22 cellular contexts compared by ENCODE assay signal in genomic region chr4:112418092-112418491, GRCh38.
DNase-seq lines count a peak whose midpoint lies in the region; ATAC-seq and TF ChIP-seq lines count a peak whose summit lies in the region.
"Had no signal": no experiment of that assay in that cellular context is flagged by ENCODE, and none has a peak within 500 bp of the region (broad histone marks: within the 10 kb centered on the region; RNA-seq: fewer than 3 reads in every experiment).

No MANE protein-coding gene starts in this region.

- H3K9me2 ChIP-seq in MM.1S (replicated peaks; ENCODE audit: insufficient read depth, low read length): no peaks in the 10 kb centered on the region

- H3K4me2 ChIP-seq in MM.1S (ENCODE audit: low read depth, low read length): no peak overlapping the region

- H3K36me3 ChIP-seq in MM.1S (replicated peaks; ENCODE audit: insufficient read depth, low read length) (no peaks in the 10 kb centered on the region), suprapubic skin (peaks cover 16% of the 10 kb centered on the region), A673 (ENCODE audit: insufficient read depth, low read length, poor library complexity, severe bottlenecking) (no peaks in the 10 kb centered on the region)
- H3K36me3 ChIP-seq: adrenal gland, brain microvascular endothelial cell had no signal

- no peaks in the 10 kb centered on the region for H3F3A ChIP-seq in MM.1S (ENCODE audit: insufficient read depth, low read length)

- H3K9me3 ChIP-seq in MM.1S (replicated peaks; ENCODE audit: insufficient read depth, low read length) (no peaks in the 10 kb centered on the region), suprapubic skin (peaks cover 4% of the 10 kb centered on the region), A673 (ENCODE audit: low read depth, low read length, poor library complexity, severe bottlenecking) (no peaks in the 10 kb centered on the region)
- H3K9me3 ChIP-seq: adrenal gland, psoas muscle had no signal

- H2AFZ ChIP-seq in MM.1S (ENCODE audit: low read length): no peak overlapping the region

- ATAC-seq in GM21723 (IDR thresholded peaks at IDR 0.05; ENCODE audit: unreplicated experiment): no peak
- ATAC-seq: GM12878, HCT116, psoas muscle, T-helper 17 cell had no signal

- no TSS peak for BruUV-seq in A673 (replicated peaks; lab: Mats Ljungman, UMichigan)

- H3K27ac ChIP-seq in MM.1S (ENCODE audit: low read length) (no peak overlapping the region), suprapubic skin (no peak overlapping the region), A673 (ENCODE audit: low read depth, low read length, poor library complexity, severe bottlenecking) (no peak overlapping the region)
- H3K27ac ChIP-seq: adrenal gland, brain microvascular endothelial cell, psoas muscle had no signal

- no peak overlapping the region for H3K9ac ChIP-seq in MM.1S (ENCODE audit: low read length)

- WGBS in suprapubic skin: 78% methylated on average over 10 of the region's 10 CpGs

- H3K4me3 ChIP-seq in GM12865 (ENCODE audit: low read depth, low read length): no peak overlapping the region
- H3K4me3 ChIP-seq in MM.1S (ENCODE audit: low read length): no peak overlapping the region
- H3K4me3 ChIP-seq in suprapubic skin: no peak overlapping the region
- no peak overlapping the region for H3K4me3 ChIP-seq in A673 (ENCODE audit: low read depth, low read length, poor library complexity, severe bottlenecking)
- H3K4me3 ChIP-seq: adrenal gland, GM12878, psoas muscle had no signal

- no peaks in the 10 kb centered on the region for H3K79me2 ChIP-seq in MM.1S (ENCODE audit: low read length)

- POLR2A ChIA-PET in A673 (lab: Charles Lee; ENCODE audit: low non-redundant PET): no interaction called here

- CTCF ChIA-PET in A673 (lab: Charles Lee): no interaction called here

- no peak for TF ChIP-seq CTCF in GM12865 (IDR thresholded peaks at IDR 0.05; ENCODE audit: insufficient read depth, low read depth, low read length, missing control alignments)
- TF ChIP-seq CTCF in MM.1S (IDR thresholded peaks at IDR 0.05; ENCODE audit: low read length): peak; percentile 19
- TF ChIP-seq CTCF in suprapubic skin (IDR thresholded peaks at IDR 0.05): no peak
- TF ChIP-seq CTCF in A673 (conservative IDR thresholded peaks at IDR 0.05; ENCODE audit: low read depth, low read length): no peak

- H4K20me1 ChIP-seq in MM.1S (ENCODE audit: insufficient read depth, low read length): no peaks in the 10 kb centered on the region

- intact Hi-C loops in A673 (cut with micrococcal nuclease; ENCODE audit: unreplicated experiment): no loop called here

- no peak for TF ChIP-seq POLR2A in suprapubic skin (IDR thresholded peaks at IDR 0.05)

- no peak for TF ChIP-seq EP300 in suprapubic skin (IDR thresholded peaks at IDR 0.05)

- DNase-seq in GM12865 (ENCODE audit: low read depth) (peak; percentile 4), MM.1S (no peak), ecto neural progenitor cell (ENCODE audit: low spot score) (peak; percentile 51), iPS-NIHi7 (ENCODE audit: extremely low spot score) (peak; percentile 81), suprapubic skin (ENCODE audit: low spot score in 2 of 2) (no peak), A673 (ENCODE audit: low spot score) (no peak)
- no peak for DNase-seq in effector CD4-positive, alpha-beta T cell
- DNase-seq: activated CD4-positive, alpha-beta T cell treated with anti-CD3 and anti-CD28 coated beads, Interleukin-2, amount 10 ng/mL, durations not matched to agents 24 days and 14 days; activated naive CD4-positive, alpha-beta T cell treated with Interleukin-2 at 50 U/mL for 16 hours; activated T-cell treated with anti-CD3 and anti-CD28 coated beads, Interleukin-2, amount 50 U/mL, for 48 hours; adrenal gland; brain microvascular endothelial cell; CD4-positive, alpha-beta memory T cell; GF-D8; NCI-H1436 treated with DMSO at 0.1 percent for 48 hours; NCI-H510A treated with DMSO at 0.1 percent for 48 hours; psoas muscle; stimulated activated CD8-positive, alpha-beta memory T cell treated with anti-CD3 and anti-CD28 coated beads, Interleukin-4, amount 100 ng/mL, for 48 hours; T-helper 17 cell had no signal

- no peaks in the 10 kb centered on the region for H3K4me1 ChIP-seq in MM.1S (ENCODE audit: low read length)
- H3K4me1 ChIP-seq in suprapubic skin: no peaks in the 10 kb centered on the region
- H3K4me1 ChIP-seq in A673 (ENCODE audit: insufficient read depth, low read length, poor library complexity, severe bottlenecking): no peaks in the 10 kb centered on the region
- H3K4me1 ChIP-seq: adrenal gland, psoas muscle had no signal

- H3K27me3 ChIP-seq in MM.1S (replicated peaks; ENCODE audit: insufficient read depth, low read length): no peaks in the 10 kb centered on the region
- H3K27me3 ChIP-seq in suprapubic skin: no peaks in the 10 kb centered on the region
- no peaks in the 10 kb centered on the region for H3K27me3 ChIP-seq in A673 (replicated peaks; ENCODE audit: insufficient read depth, low read depth, low read length, poor library complexity)
- H3K27me3 ChIP-seq: adrenal gland, brain microvascular endothelial cell had no signal

Comparison
In these comparisons a context has a peak if more than half of its experiments do, and no peak if none do; other contexts are left out.
1. DNase-seq: peak in GM12865 (single experiment), ecto neural progenitor cell (single experiment) and iPS-NIHi7 (single experiment); none in MM.1S (single experiment), effector CD4-positive, alpha-beta T cell (single experiment), suprapubic skin (0 of 2) and A673 (single experiment).